11 cellular contexts compared by ENCODE assay signal in the genomic region with DNA sequence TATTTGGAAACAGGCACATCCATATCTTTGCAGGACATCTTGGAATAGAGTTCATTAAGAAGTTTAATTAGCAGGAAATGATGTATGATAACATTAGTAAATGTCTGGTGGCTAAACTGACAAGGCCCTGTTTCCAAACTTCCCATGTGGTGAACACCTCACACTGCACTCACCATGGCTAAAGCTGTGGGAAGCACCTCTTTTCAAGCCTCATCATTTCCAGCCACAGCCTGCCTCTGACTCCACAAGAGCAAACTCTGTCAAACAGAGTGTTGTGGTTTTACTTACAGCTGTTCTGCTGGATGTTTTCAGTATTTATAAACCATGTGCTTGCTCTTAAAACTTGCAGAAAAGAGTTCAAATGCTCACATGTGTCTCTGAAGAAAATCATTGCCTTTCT. TPM values are rescaled to one million over a fixed set of nuclear protein-coding genes. Genes with fewer than 3 reads are reported as not detected.
DNase-seq lines count a peak whose midpoint lies in the region; ATAC-seq, FAIRE-seq and TF ChIP-seq lines count a peak whose summit lies in the region.
"Had no signal": no experiment of that assay in that cellular context is flagged by ENCODE, and none has a peak within 500 bp of the region (broad histone marks: within the 10 kb centered on the region; RNA-seq: fewer than 3 reads in every experiment).

No MANE protein-coding gene starts in this region.

- H3K9me3 Mint-ChIP-seq in GM23338: no peaks in the 10 kb centered on the region
- H3K9me3 Mint-ChIP-seq: CD4-positive, alpha-beta T cell had no signal

- H3K9me3 ChIP-seq in osteoblast (ENCODE audit: low read depth, low read length) (no peaks in the 10 kb centered on the region), colonic mucosa (no peaks in the 10 kb centered on the region)

- H3K4me3 ChIP-seq in GM23338: no peak overlapping the region
- H3K4me3 ChIP-seq in bronchial epithelial cell (ENCODE audit: low read depth, low read length): no peak overlapping the region
- no peak overlapping the region for H3K4me3 ChIP-seq in osteoblast (ENCODE audit: insufficient read depth, low read length)
- no peak overlapping the region for H3K4me3 ChIP-seq in colonic mucosa

- H3K4me2 ChIP-seq in GM23338 (no peak overlapping the region), osteoblast (ENCODE audit: insufficient read depth, low read length) (no peak overlapping the region)

- H2AFZ ChIP-seq in GM23338 (no peak overlapping the region), osteoblast (ENCODE audit: low read length) (no peak overlapping the region)

- H4K20me1 ChIP-seq in GM23338 (replicated peaks; ENCODE audit: insufficient read depth): no peaks in the 10 kb centered on the region
- no peaks in the 10 kb centered on the region for H4K20me1 ChIP-seq in osteoblast (ENCODE audit: insufficient read depth, low read length)

- no peak for TF ChIP-seq POLR2A in H54 (IDR thresholded peaks at IDR 0.05; ENCODE audit: low read depth, low read length)

- no peaks in the 10 kb centered on the region for H3K4me1 Mint-ChIP-seq in GM23338

- no peaks in the 10 kb centered on the region for H3K27me3 Mint-ChIP-seq in GM23338 (ENCODE audit: insufficient read depth, low read depth, poor library complexity)

- 0 out of 2 replicates have a peak, but pooled peaks cover 3% of the 10 kb centered on the region for H3K9me2 ChIP-seq in GM23338 (ENCODE audit: insufficient read depth)

- no peak overlapping the region for H3K27ac Mint-ChIP-seq in GM23338
- H3K27ac Mint-ChIP-seq: CD4-positive, alpha-beta T cell had no signal

- no peaks in the 10 kb centered on the region for H3K79me2 ChIP-seq in GM23338 (replicated peaks; ENCODE audit: insufficient read depth)
- no peaks in the 10 kb centered on the region for H3K79me2 ChIP-seq in osteoblast (ENCODE audit: insufficient read depth, low read length)

- no peaks in the 10 kb centered on the region for H3K27me3 ChIP-seq in GM23338 (ENCODE audit: insufficient read depth)
- H3K27me3 ChIP-seq in bronchial epithelial cell (ENCODE audit: control insufficient read depth, insufficient read depth, low read length): no peaks in the 10 kb centered on the region
- H3K27me3 ChIP-seq in osteoblast (ENCODE audit: insufficient read depth, low read length): no peaks in the 10 kb centered on the region
- no peaks in the 10 kb centered on the region for H3K27me3 ChIP-seq in colonic mucosa
- H3K27me3 ChIP-seq: brain microvascular endothelial cell had no signal

- DNase-seq in Daoy (ENCODE audit: low read depth) (peak; percentile 44), GM23338 (ENCODE audit: low spot score) (peak; percentile 18), bronchial epithelial cell (ENCODE audit: low read depth) (peak; percentile 43), H54 (ENCODE audit: insufficient read length, low spot score) (no peak), osteoblast (ENCODE audit: insufficient read length, low spot score, missing footprints) (no peak), colonic mucosa (no peak)
- DNase-seq: brain microvascular endothelial cell; CD4-positive, alpha-beta T cell; Kasumi-1; NCI-H2107; trophoblast cell had no signal

- no peak overlapping the region for H3K4me3 Mint-ChIP-seq in GM23338
- H3K4me3 Mint-ChIP-seq: CD4-positive, alpha-beta T cell had no signal

- H3F3A ChIP-seq in GM23338 (replicated peaks; ENCODE audit: low read depth): no peaks in the 10 kb centered on the region

- H3K4me1 ChIP-seq in GM23338 (ENCODE audit: insufficient read depth): no peaks in the 10 kb centered on the region
- H3K4me1 ChIP-seq in osteoblast (ENCODE audit: insufficient read depth, low read length): no peaks in the 10 kb centered on the region
- no peaks in the 10 kb centered on the region for H3K4me1 ChIP-seq in colonic mucosa

- TF ChIP-seq CTCF in GM23338 (conservative IDR thresholded peaks at IDR 0.05; ENCODE audit: low read depth in 2 of 2): no peak
- TF ChIP-seq CTCF in bronchial epithelial cell (IDR thresholded peaks at IDR 0.05; ENCODE audit: insufficient read depth, low read length, severe bottlenecking): no peak
- no peak for TF ChIP-seq CTCF in osteoblast (IDR thresholded peaks at IDR 0.05; ENCODE audit: extremely low read depth, low read depth, low read length)
- TF ChIP-seq CTCF in colonic mucosa (IDR thresholded peaks at IDR 0.05): no peak

- H3K36me3 Mint-ChIP-seq in GM23338 (ENCODE audit: low read depth): no peaks in the 10 kb centered on the region

- H3K36me3 ChIP-seq in GM23338 (ENCODE audit: insufficient read depth) (no peaks in the 10 kb centered on the region), bronchial epithelial cell (ENCODE audit: control insufficient read depth, insufficient read depth, low read length) (no peaks in the 10 kb centered on the region), osteoblast (ENCODE audit: insufficient read depth, low read length) (no peaks in the 10 kb centered on the region), colonic mucosa (no peaks in the 10 kb centered on the region)
- H3K36me3 ChIP-seq: brain microvascular endothelial cell had no signal

- no peak overlapping the region for H3K27ac ChIP-seq in GM23338 (ENCODE audit: low read depth)
- H3K27ac ChIP-seq in osteoblast (ENCODE audit: low read depth, low read length): no peak overlapping the region
- no peak overlapping the region for H3K27ac ChIP-seq in colonic mucosa
- H3K27ac ChIP-seq: brain microvascular endothelial cell had no signal

- FAIRE-seq in bronchial epithelial cell (lab: Jason Lieb, UNC) (no peak), H54 (lab: Jason Lieb, UNC) (no peak)

- peak; percentile 28; the same call in 1 of the 3 replicates for ATAC-seq in GM23338

- H3K9ac ChIP-seq in colonic mucosa (ENCODE audit: low read depth in 2 of 2, low read length in 2 of 2): no peak overlapping the region

- intact Hi-C loops in colonic mucosa (cut with DNase I): no loop called here

TF ChIP-seq in GM23338, 12 proteins besides CTCF, POLR2A, EP300 and RAD21 (continues in another document):
- no peak for TF ChIP-seq EZH2phosphoT487 (IDR thresholded peaks at IDR 0.05; ENCODE audit: unreplicated experiment)
- no peak for TF ChIP-seq JUNB (IDR thresholded peaks at IDR 0.05; ENCODE audit: unreplicated experiment)
- TF ChIP-seq, protein P1, sequence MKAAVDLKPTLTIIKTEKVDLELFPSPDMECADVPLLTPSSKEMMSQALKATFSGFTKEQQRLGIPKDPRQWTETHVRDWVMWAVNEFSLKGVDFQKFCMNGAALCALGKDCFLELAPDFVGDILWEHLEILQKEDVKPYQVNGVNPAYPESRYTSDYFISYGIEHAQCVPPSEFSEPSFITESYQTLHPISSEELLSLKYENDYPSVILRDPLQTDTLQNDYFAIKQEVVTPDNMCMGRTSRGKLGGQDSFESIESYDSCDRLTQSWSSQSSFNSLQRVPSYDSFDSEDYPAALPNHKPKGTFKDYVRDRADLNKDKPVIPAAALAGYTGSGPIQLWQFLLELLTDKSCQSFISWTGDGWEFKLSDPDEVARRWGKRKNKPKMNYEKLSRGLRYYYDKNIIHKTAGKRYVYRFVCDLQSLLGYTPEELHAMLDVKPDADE (IDR thresholded peaks at IDR 0.05): no peak

RNA-seq across cellular contexts. Expression of gene NDUFB6, which starts 14.9 kb away (rescaled TPM):
- total RNA-seq in Daoy (2014; rRNA removed; shearing (Covaris generic)): 185 and 206 TPM in 2 replicates
- total RNA-seq in GM23338 (2014; rRNA removed; shearing (Covaris generic)): 53.8 and 56.5 TPM in 2 replicates
- 226 and 231 TPM in 2 replicates for polyA plus RNA-seq in GM23338 (2016; fragmentation: Nextera tagmentation; extraction: Ambion mirVana)
- 14.8 and 16.8 TPM in 2 replicates for total RNA-seq in bronchial epithelial cell
- 24.2 and 37.1 TPM in 2 replicates for total RNA-seq in osteoblast
- total RNA-seq in colonic mucosa: 10 to 100 TPM; 53.3 to 77.0 TPM

RNA-seq across cellular contexts. Expression of gene TOPORS, which starts 35.5 kb away (rescaled TPM):
- total RNA-seq in Daoy (2014; rRNA removed; shearing (Covaris generic)): 29.9 and 31.2 TPM in 2 replicates
- 35.9 and 43.3 TPM in 2 replicates for total RNA-seq in GM23338 (2014; rRNA removed; shearing (Covaris generic))
- 26.5 and 31.8 TPM in 2 replicates for polyA plus RNA-seq in GM23338 (2016; fragmentation: Nextera tagmentation; extraction: Ambion mirVana)
- total RNA-seq in bronchial epithelial cell (37.9 and 47.5 TPM in 2 replicates), osteoblast (32.1 and 33.7 TPM in 2 replicates), colonic mucosa (10 to 100 TPM; 11.9 to 17.4 TPM)

RNA-seq across cellular contexts. Expression of gene SMIM27, which starts 35.8 kb away (rescaled TPM):
- total RNA-seq in Daoy (2014; rRNA removed; shearing (Covaris generic)): 4.6 and 11.9 TPM in 2 replicates
- total RNA-seq in GM23338 (2014; rRNA removed; shearing (Covaris generic)): 0.39 and 3.4 TPM in 2 replicates
- polyA plus RNA-seq in GM23338 (2016; fragmentation: Nextera tagmentation; extraction: Ambion mirVana): 106 and 116 TPM in 2 replicates
- total RNA-seq in bronchial epithelial cell (1.3 and 3.1 TPM in 2 replicates), osteoblast (1.8 and 2.9 TPM in 2 replicates), colonic mucosa (10 to 100 TPM in 1 of 2 donors, 1 to 10 TPM in 1; 7.4 to 10.9 TPM)

RNA-seq across cellular contexts. Expression of gene TAF1L, which starts 47.6 kb away (rescaled TPM):
- 0.03 and 0.23 TPM in 2 replicates for total RNA-seq in Daoy (2014; rRNA removed; shearing (Covaris generic))
- 0.04 and 0.07 TPM in 2 replicates for total RNA-seq in GM23338 (2014; rRNA removed; shearing (Covaris generic))
- polyA plus RNA-seq in GM23338 (2016; fragmentation: Nextera tagmentation; extraction: Ambion mirVana): not detected in 2 replicates
- total RNA-seq in bronchial epithelial cell (under 0.01 TPM in 1 of 2 replicates, not detected in the other), osteoblast (not detected in 2 replicates), colonic mucosa (not detected)

Comparison
In these comparisons a context has a peak if more than half of its experiments do, and no peak if none do; other contexts are left out.
1. DNase-seq: peak in Daoy (single experiment), GM23338 (single experiment) and bronchial epithelial cell (single experiment); none in H54 (single experiment), osteoblast (single experiment) and colonic mucosa (single experiment).